ENCODE assay signal across 1 cellular context in genomic region chr1:155324041-155324716, GRCh38.
TF ChIP-seq lines count a peak whose summit lies in the region.

No MANE protein-coding gene starts in this region.

TF ChIP-seq in K562, 482 proteins besides CTCF, POLR2A, EP300 and RAD21 (continued from another document and continues in another):
- TF ChIP-seq ZBTB9 (CRISPR knock-in tag; IDR thresholded peaks at IDR 0.05) (no peak), DLX4 (CRISPR knock-in tag; IDR thresholded peaks at IDR 0.05) (no peak), PHF8 (IDR thresholded peaks at IDR 0.05; ENCODE audit: borderline replicate concordance, low read length) (peak; percentile 82; the same call in 1 of the 2 replicates), ZNF41 (CRISPR knock-in tag; conservative IDR thresholded peaks at IDR 0.05) (no peak), CHD2 (IDR thresholded peaks at IDR 0.05; ENCODE audit: low read depth, low read length) (peak; percentile 34; the same call in 1 of the 2 replicates), NONO (IDR thresholded peaks at IDR 0.05; ENCODE audit: low read depth in 2 of 2, low read length in 1 of 2) (peak in 1 of 2 experiments; percentile 75; a peak in 1 of 4 replicates), BRCA1 (IDR thresholded peaks at IDR 0.05) (no peak), BRCA1 (CRISPR knock-in tag; IDR thresholded peaks at IDR 0.05) (no peak), ZBTB1 (CRISPR knock-in tag; IDR thresholded peaks at IDR 0.05; ENCODE audit: borderline replicate concordance, low read depth) (no peak; the same call in 1 of the 2 replicates), ETS1 (conservative IDR thresholded peaks at IDR 0.05; ENCODE audit: control insufficient read depth, low read depth, low read length) (peak; percentile 22; the same call in 1 of the 2 replicates), RBM15 (IDR thresholded peaks at IDR 0.05; ENCODE audit: insufficient read depth, low read length) (no peak), ZBTB2 (IDR thresholded peaks at IDR 0.05) (peak; percentile 12; the same call in 1 of the 2 replicates), MNT (conservative IDR thresholded peaks at IDR 0.05) (peak; percentile 93 to 94), ZNF316 (IDR thresholded peaks at IDR 0.05) (no peak), ARID1B (IDR thresholded peaks at IDR 0.05) (peak; percentile 19; the same call in 1 of the 2 replicates), ZNF197 (CRISPR knock-in tag; IDR thresholded peaks at IDR 0.05; ENCODE audit: low read depth) (no peak), PHTF2 (CRISPR knock-in tag; IDR thresholded peaks at IDR 0.05) (no peak), E4F1 (CRISPR knock-in tag; IDR thresholded peaks at IDR 0.05; ENCODE audit: borderline replicate concordance) (no peak), POLR3A (IDR thresholded peaks at IDR 0.05; ENCODE audit: borderline replicate concordance, extremely low read depth, insufficient read depth, insufficient read length) (no peak), SIN3A (IDR thresholded peaks at IDR 0.05; ENCODE audit: borderline replicate concordance in 2 of 2, control insufficient read depth in 1 of 2, low read depth in 2 of 2, low read length in 2 of 2) (peak in 1 of 2 experiments; percentile 66; a peak in 2 of 4 replicates), E2F4 (CRISPR knock-in tag; IDR thresholded peaks at IDR 0.05; ENCODE audit: low read depth) (no peak), MAX (CRISPR knock-in tag; IDR thresholded peaks at IDR 0.05) (peak; percentile 94), MBD2 (IDR thresholded peaks at IDR 0.05; ENCODE audit: borderline replicate concordance, low read depth) (0 out of 2 replicates have a peak, but pooled peaks have one; percentile 34), HDAC1 (IDR thresholded peaks at IDR 0.05) (no peak; a peak in 2 of 4 replicates), GABPB1 (CRISPR knock-in tag; IDR thresholded peaks at IDR 0.05) (no peak; the same call in 1 of the 2 replicates), ZNF12 (CRISPR knock-in tag; IDR thresholded peaks at IDR 0.05) (no peak), POLR2B (IDR thresholded peaks at IDR 0.05; ENCODE audit: low read depth, partially characterized antibody) (peak; percentile 64), PCBP1 (IDR thresholded peaks at IDR 0.05; ENCODE audit: low read depth, low read length, poor library complexity, severe bottlenecking) (peak; percentile 82), ZBTB11 (CRISPR knock-in tag; IDR thresholded peaks at IDR 0.05) (peak in 1 of 3 experiments; percentile 67; a peak in 1 of 6 replicates), CAMTA2 (CRISPR knock-in tag; conservative IDR thresholded peaks at IDR 0.05) (no peak), PHB2 (IDR thresholded peaks at IDR 0.05; ENCODE audit: low read depth) (no peak), STAG1 (CRISPR knock-in tag; IDR thresholded peaks at IDR 0.05; ENCODE audit: borderline replicate concordance) (no peak), PRDM10 (IDR thresholded peaks at IDR 0.05; ENCODE audit: partially characterized antibody) (peak; percentile 86), RUNX1 (IDR thresholded peaks at IDR 0.05; ENCODE audit: low read depth) (0 out of 2 replicates have a peak, but pooled peaks have one; percentile 29), ZNF583 (CRISPR knock-in tag; IDR thresholded peaks at IDR 0.05) (no peak), LEF1 (IDR thresholded peaks at IDR 0.05) (no peak), PATZ1 (CRISPR knock-in tag; IDR thresholded peaks at IDR 0.05; ENCODE audit: borderline replicate concordance) (no peak), ELF2 (CRISPR knock-in tag; IDR thresholded peaks at IDR 0.05) (no peak), DNMT1 (IDR thresholded peaks at IDR 0.05) (no peak), MYBL2 (IDR thresholded peaks at IDR 0.05; ENCODE audit: low read depth) (no peak), MYBL2 (CRISPR knock-in tag; IDR thresholded peaks at IDR 0.05; ENCODE audit: borderline replicate concordance) (no peak), RFX5 (IDR thresholded peaks at IDR 0.05; ENCODE audit: low read depth, low read length) (no peak), KHSRP (IDR thresholded peaks at IDR 0.05) (no peak), ZNF134 (CRISPR knock-in tag; conservative IDR thresholded peaks at IDR 0.05) (no peak)
